Comparison of ENCODE assay signal across 1 cellular context in the genomic region with DNA sequence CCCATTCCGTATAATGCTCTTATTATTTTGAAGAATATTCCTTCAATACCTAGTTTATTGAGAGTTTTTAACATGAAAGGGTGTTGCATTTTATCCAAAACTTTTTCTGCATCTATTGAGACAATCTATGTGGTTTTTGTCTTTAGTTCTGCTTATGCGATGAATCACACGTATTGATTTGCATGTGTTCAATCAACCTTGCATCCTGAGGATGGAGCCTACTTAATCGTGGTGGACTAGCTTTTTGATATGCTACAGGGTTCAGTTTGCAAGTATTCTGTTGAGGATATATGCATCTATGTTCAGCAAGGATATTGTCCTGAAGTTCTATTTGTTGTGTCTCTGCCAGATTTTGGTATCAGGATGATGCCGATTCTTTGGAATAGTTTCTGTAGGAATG.
TF ChIP-seq lines count a peak whose summit lies in the region.

No MANE protein-coding gene starts in this region.

TF ChIP-seq in WTC11, 78 proteins besides CTCF, POLR2A, EP300 and RAD21 (continued from another document):
- TF ChIP-seq FOXK1 (CRISPR knock-in tag; IDR thresholded peaks at IDR 0.05): no peak
